In the genomic region with DNA sequence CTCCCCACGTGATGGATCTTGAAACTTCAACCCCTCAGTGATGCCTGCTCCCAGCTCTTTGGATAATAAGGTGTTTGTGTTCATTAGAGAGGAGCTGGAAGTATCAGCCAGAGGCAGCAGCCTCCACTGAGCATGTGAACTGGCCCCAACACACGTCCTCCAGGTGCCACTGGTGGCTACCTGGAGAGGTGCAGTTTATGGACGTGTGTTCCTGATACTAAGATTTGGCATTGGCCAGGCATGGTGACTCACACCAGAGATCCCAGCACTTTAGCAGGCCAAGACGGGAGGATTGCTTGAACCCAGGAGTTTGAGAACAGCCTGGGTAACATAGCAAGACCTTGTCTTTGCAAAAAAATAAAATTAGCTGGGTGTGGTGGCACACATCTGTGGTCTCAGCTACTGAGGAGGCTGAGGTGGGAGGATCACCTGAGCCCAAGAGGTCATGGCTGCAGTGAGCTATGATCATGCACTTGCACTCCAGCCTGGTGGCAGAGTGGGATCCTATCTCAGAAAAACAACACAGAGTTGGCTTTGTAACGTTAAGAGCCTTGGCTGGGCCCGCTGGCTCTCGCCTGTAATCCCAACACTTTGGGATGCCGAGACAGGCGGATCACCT, we compare ENCODE assay signal across 1 cellular context.
TF ChIP-seq lines count a peak whose summit lies in the region.

No MANE protein-coding gene starts in this region.

TF ChIP-seq in HepG2, 621 proteins besides CTCF, POLR2A, EP300 and RAD21 (continued from another document):
- TF ChIP-seq ZBTB3 (CRISPR knock-in tag; IDR thresholded peaks at IDR 0.05; ENCODE audit: borderline replicate concordance, low read depth) (0 out of 2 replicates have a peak, but pooled peaks have one; percentile 2), PHF21A (CRISPR knock-in tag; IDR thresholded peaks at IDR 0.05) (no peak), ZNF562 (CRISPR knock-in tag; IDR thresholded peaks at IDR 0.05; ENCODE audit: borderline replicate concordance) (no peak), ZNF543 (CRISPR knock-in tag; IDR thresholded peaks at IDR 0.05) (0 out of 2 replicates have a peak, but pooled peaks have one; percentile 19), PAWR (CRISPR knock-in tag; IDR thresholded peaks at IDR 0.05; ENCODE audit: borderline replicate concordance) (no peak), ZNF337 (CRISPR knock-in tag; IDR thresholded peaks at IDR 0.05; ENCODE audit: borderline replicate concordance, low read depth) (no peak), ZNF251 (CRISPR knock-in tag; IDR thresholded peaks at IDR 0.05) (no peak), MZF1 (CRISPR knock-in tag; IDR thresholded peaks at IDR 0.05; ENCODE audit: borderline replicate concordance) (no peak), SOX6 (IDR thresholded peaks at IDR 0.05) (no peak), SOX6 (CRISPR knock-in tag; IDR thresholded peaks at IDR 0.05) (no peak), ZNF781 (CRISPR knock-in tag; IDR thresholded peaks at IDR 0.05; ENCODE audit: borderline replicate concordance, not compliant biosample characterization) (no peak), TMF1 (CRISPR knock-in tag; IDR thresholded peaks at IDR 0.05; ENCODE audit: low read depth) (no peak), ZUFSP (CRISPR knock-in tag; IDR thresholded peaks at IDR 0.05; ENCODE audit: borderline replicate concordance) (no peak), GZF1 (CRISPR knock-in tag; IDR thresholded peaks at IDR 0.05) (no peak), SIX1 (CRISPR knock-in tag; IDR thresholded peaks at IDR 0.05; ENCODE audit: borderline replicate concordance) (no peak), ZNF160 (CRISPR knock-in tag; IDR thresholded peaks at IDR 0.05) (no peak), SMARCE1 (IDR thresholded peaks at IDR 0.05; ENCODE audit: borderline replicate concordance) (no peak), ZNF672 (CRISPR knock-in tag; IDR thresholded peaks at IDR 0.05) (no peak), ZNF510 (CRISPR knock-in tag; IDR thresholded peaks at IDR 0.05; ENCODE audit: low read depth) (peak; percentile 10; the same call in 1 of the 2 replicates), HES4 (CRISPR knock-in tag; IDR thresholded peaks at IDR 0.05; ENCODE audit: borderline replicate concordance) (no peak)
- TF ChIP-seq, protein P1, sequence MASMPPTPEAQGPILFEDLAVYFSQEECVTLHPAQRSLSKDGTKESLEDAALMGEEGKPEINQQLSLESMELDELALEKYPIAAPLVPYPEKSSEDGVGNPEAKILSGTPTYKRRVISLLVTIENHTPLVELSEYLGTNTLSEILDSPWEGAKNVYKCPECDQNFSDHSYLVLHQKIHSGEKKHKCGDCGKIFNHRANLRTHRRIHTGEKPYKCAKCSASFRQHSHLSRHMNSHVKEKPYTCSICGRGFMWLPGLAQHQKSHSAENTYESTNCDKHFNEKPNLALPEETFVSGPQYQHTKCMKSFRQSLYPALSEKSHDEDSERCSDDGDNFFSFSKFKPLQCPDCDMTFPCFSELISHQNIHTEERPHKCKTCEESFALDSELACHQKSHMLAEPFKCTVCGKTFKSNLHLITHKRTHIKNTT (CRISPR knock-in tag; IDR thresholded peaks at IDR 0.05): no peak
- TF ChIP-seq, protein P2, sequence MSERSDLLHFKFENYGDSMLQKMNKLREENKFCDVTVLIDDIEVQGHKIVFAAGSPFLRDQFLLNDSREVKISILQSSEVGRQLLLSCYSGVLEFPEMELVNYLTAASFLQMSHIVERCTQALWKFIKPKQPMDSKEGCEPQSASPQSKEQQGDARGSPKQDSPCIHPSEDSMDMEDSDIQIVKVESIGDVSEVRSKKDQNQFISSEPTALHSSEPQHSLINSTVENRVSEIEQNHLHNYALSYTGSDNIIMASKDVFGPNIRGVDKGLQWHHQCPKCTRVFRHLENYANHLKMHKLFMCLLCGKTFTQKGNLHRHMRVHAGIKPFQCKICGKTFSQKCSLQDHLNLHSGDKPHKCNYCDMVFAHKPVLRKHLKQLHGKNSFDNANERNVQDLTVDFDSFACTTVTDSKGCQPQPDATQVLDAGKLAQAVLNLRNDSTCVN (CRISPR knock-in tag; IDR thresholded peaks at IDR 0.05; ENCODE audit: borderline replicate concordance): no peak
